Comparison of ENCODE assay signal across 8 cellular contexts in genomic region chr22:37608477-37609239, GRCh38. TPM values are rescaled to one million over a fixed set of nuclear protein-coding genes. Genes with fewer than 3 reads are reported as not detected.
DNase-seq lines count a peak whose midpoint lies in the region; ATAC-seq, FAIRE-seq and TF ChIP-seq lines count a peak whose summit lies in the region.

GGA1 (plus strand) TSS chr22:37608834; CDS start chr22:37608861, 27 bp downstream.

- H3K4me1 ChIP-seq in pancreas (peaks cover 5 to 19% (median 13%) of the 10 kb centered on the region in 3 donors), thyroid gland (peaks cover 23 to 31% of the 10 kb centered on the region in 2 donors)

- H3K9me3 ChIP-seq in pancreas (no peaks in the 10 kb centered on the region), thyroid gland (no peaks in the 10 kb centered on the region)

- peak; percentile 96 for DNase-seq in NCI-H1436 (lab: John Stamatoyannopoulos, UW)
- peak; percentile 94 for DNase-seq in SW480 (ENCODE audit: low spot score)
- peak; percentile 96 for DNase-seq in activated naive CD8-positive, alpha-beta T cell treated with anti-CD3 and anti-CD28 coated beads, Interleukin-2, amount 50 U/mL, for 24 hours
- peak; percentile 98 for DNase-seq in Right ventricle myocardium inferior (ENCODE audit: missing footprints)
- peak; percentile 93 to 97 (median 95) for DNase-seq in pancreas
- peak; percentile 93 to 94 for DNase-seq in thyroid gland

- peak within 1 kb of the TSS; percentile 95 for H3K27ac Mint-ChIP-seq in activated naive CD8-positive, alpha-beta T cell treated with anti-CD3 and anti-CD28 coated beads, Interleukin-2, amount 50 U/mL, for 24 hours

- no peaks in the 10 kb centered on the region for H3K36me3 ChIP-seq in pancreas
- no peaks in the 10 kb centered on the region for H3K36me3 ChIP-seq in thyroid gland

- peak within 1 kb of the TSS; percentile 84 to 98 (median 96) for H3K27ac ChIP-seq in pancreas
- H3K27ac ChIP-seq in thyroid gland = peak within 1 kb of the TSS; percentile 91 to 96 (median 93)

- H3K4me1 Mint-ChIP-seq in activated naive CD8-positive, alpha-beta T cell treated with anti-CD3 and anti-CD28 coated beads, Interleukin-2, amount 50 U/mL, for 24 hours = peaks cover 54% of the 10 kb centered on the region

- intact Hi-C loops in Right ventricle myocardium inferior (cut with DNase I) = no loop called here
- intact Hi-C loops in pancreas (cut with DNase I) = no loop called here
- intact Hi-C loops in thyroid gland (cut with DNase I) = no loop called here

- H3K4me3 Mint-ChIP-seq in activated naive CD8-positive, alpha-beta T cell treated with anti-CD3 and anti-CD28 coated beads, Interleukin-2, amount 50 U/mL, for 24 hours = peak within 1 kb of the TSS; percentile 99

- WGBS in pancreas, 2 donors = 0 to 1% methylated on average over 69 to 82 of the region's 82 CpGs
- 0 to 1% methylated on average over 7 to 26 of the region's 82 CpGs for WGBS in thyroid gland, 2 donors

- H3K27me3 Mint-ChIP-seq in activated naive CD8-positive, alpha-beta T cell treated with anti-CD3 and anti-CD28 coated beads, Interleukin-2, amount 50 U/mL, for 24 hours = no peaks in the 10 kb centered on the region

- TF ChIP-seq CTCF in GM12875 (IDR thresholded peaks at IDR 0.05; ENCODE audit: borderline replicate concordance, insufficient read depth, low read depth, low read length) (no peak), pancreas (IDR thresholded peaks at IDR 0.05) (no peak), thyroid gland (IDR thresholded peaks at IDR 0.05) (no peak)

- FAIRE-seq in pancreas (lab: Jason Lieb, UNC) = no peak

- H3K9me3 Mint-ChIP-seq in activated naive CD8-positive, alpha-beta T cell treated with anti-CD3 and anti-CD28 coated beads, Interleukin-2, amount 50 U/mL, for 24 hours = no peaks in the 10 kb centered on the region

- no peaks in the 10 kb centered on the region for H3K27me3 ChIP-seq in pancreas
- no peaks in the 10 kb centered on the region for H3K27me3 ChIP-seq in thyroid gland

- H3K4me3 ChIP-seq in GM12875 (ENCODE audit: low read depth, low read length) (peak within 1 kb of the TSS; percentile 96), pancreas (peak within 1 kb of the TSS; percentile 78 to 98 (median 84)), thyroid gland (replicated peaks in 1 of 3) (peak within 1 kb of the TSS; percentile 71 to 93 (median 93))

- ATAC-seq in HG02798 (IDR thresholded peaks at IDR 0.05; ENCODE audit: poor library complexity, unreplicated experiment) = peak; percentile 84
- ATAC-seq in activated naive CD8-positive, alpha-beta T cell treated with anti-CD3 and anti-CD28 coated beads, Interleukin-2, amount 50 U/mL, for 24 hours = peak; percentile 92
- ATAC-seq in Right ventricle myocardium inferior = peak; percentile 94
- ATAC-seq in pancreas = peak; percentile 82 to 91 (median 86)

- H3K36me3 Mint-ChIP-seq in activated naive CD8-positive, alpha-beta T cell treated with anti-CD3 and anti-CD28 coated beads, Interleukin-2, amount 50 U/mL, for 24 hours (ENCODE audit: low read depth) = peaks cover 5% of the 10 kb centered on the region

- peak in 1 of 2 donors; percentile 58 for TF ChIP-seq POLR2A in thyroid gland (IDR thresholded peaks at IDR 0.05)

RNA-seq across cellular contexts. Expression of gene GGA1, which starts in this region (rescaled TPM):
- total RNA-seq in Right ventricle myocardium inferior = 26.7 TPM
- 10 to 100 TPM; 17.9 to 36.4 (median 21.5) TPM for total RNA-seq in pancreas
- 10 to 100 TPM; 81.5 to 84.9 TPM for polyA plus RNA-seq in pancreas
- total RNA-seq in thyroid gland = 10 to 100 TPM; 46.2 to 90.5 (median 60.4) TPM

Comparison
In these comparisons a context has a peak if more than half of its experiments do, and no peak if none do; other contexts are left out.
1. Peak in every context shown above with its lines: DNase-seq, ATAC-seq, H3K4me3 ChIP-seq and H3K27ac ChIP-seq.